In the genomic region with DNA sequence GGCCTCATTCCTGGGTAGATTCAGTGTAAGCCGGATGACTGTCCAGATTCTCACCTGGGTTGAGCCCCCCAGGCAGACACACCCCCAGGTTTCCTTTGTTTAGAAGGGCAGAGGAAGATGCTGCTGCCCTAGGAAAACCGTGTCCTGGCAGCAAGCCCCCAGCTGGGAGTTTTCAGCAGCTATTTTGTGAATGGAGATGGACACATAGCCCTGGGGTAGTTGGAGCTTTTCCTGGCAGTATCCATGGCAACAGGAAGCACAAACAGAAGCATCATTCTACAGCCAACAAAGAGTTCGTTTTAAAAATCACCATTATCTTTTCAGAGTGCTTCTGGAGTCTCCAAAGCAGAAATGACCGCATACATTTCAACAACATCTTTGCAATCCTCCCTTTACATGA, we compare ENCODE assay signal across 21 cellular contexts.
DNase-seq lines count a peak whose midpoint lies in the region; TF ChIP-seq lines count a peak whose summit lies in the region.
"Had no signal": no experiment of that assay in that cellular context is flagged by ENCODE, and none has a peak within 500 bp of the region (broad histone marks: within the 10 kb centered on the region; RNA-seq: fewer than 3 reads in every experiment).

No MANE protein-coding gene starts in this region.

- no peaks in the 10 kb centered on the region for H3K4me1 ChIP-seq in stomach
- H3K4me1 ChIP-seq: breast epithelium, HAP-1 had no signal

- TF ChIP-seq CTCF in stomach (IDR thresholded peaks at IDR 0.05) = no peak

- no peak for TF ChIP-seq POLR2A in stomach (IDR thresholded peaks at IDR 0.05)

- H3K4me3 ChIP-seq in stomach = no peak overlapping the region
- H3K4me3 ChIP-seq: breast epithelium, HAP-1 had no signal

- peak; percentile 19 for DNase-seq in activated CD8-positive, alpha-beta memory T cell treated with anti-CD3 and anti-CD28 coated beads for 24 hours
- DNase-seq in activated CD8-positive, alpha-beta memory T cell treated with anti-CD3 and anti-CD28 coated beads, Interleukin-2, amount 50 U/mL, for 48 hours = no peak
- DNase-seq in cerebellar cortex (ENCODE audit: low spot score) (peak; percentile 10), medulla oblongata (ENCODE audit: extremely low spot score) (peak; percentile 91), substantia nigra (lab: John Stamatoyannopoulos, UW) (peak in 44 of 49 donors; percentile 6 to 79 (median 52)), stomach (no peak), NCI-H2171 (lab: John Stamatoyannopoulos, UW) (no peak), NCI-H2196 (lab: John Stamatoyannopoulos, UW; ENCODE audit: unreplicated experiment) (no peak)
- DNase-seq: activated CD4-positive, alpha-beta T cell treated with anti-CD3 and anti-CD28 coated beads for 48 hours; activated effector memory CD4-positive, alpha-beta T cell treated with anti-CD3 and anti-CD28 coated beads, Interleukin-2, amount 50 U/mL, for 16 hours; Calu3; EL; NCI-H1105; NCI-H2171 treated with DMSO at 0.1 percent for 48 hours; NCI-H82; SHP77; small intestine; stimulated activated CD4-positive, alpha-beta T cell treated with anti-CD3 and anti-CD28 coated beads, Interleukin-4, amount 100 ng/mL, for 24 hours; T-helper 1 cell had no signal

- intact Hi-C loops in stomach (cut with DNase I; ENCODE audit: low total_unique reads) = no loop called here

- TF ChIP-seq EP300 in stomach (IDR thresholded peaks at IDR 0.05) = no peak

- WGBS in stomach, 5 donors = 75 to 80% (median 79%) methylated on average over 4 of the region's 4 CpGs

- H3K36me3 ChIP-seq in stomach = no peaks in the 10 kb centered on the region
- H3K36me3 ChIP-seq: breast epithelium had no signal

- peaks cover 6 to 19% (median 14%) of the 10 kb centered on the region in 4 donors for H3K9me3 ChIP-seq in stomach
- H3K9me3 ChIP-seq: HAP-1 had no signal

- H3K27ac ChIP-seq in substantia nigra (ENCODE audit: low read depth, low read length, poor library complexity, severe bottlenecking) (peak overlapping the region; percentile 3), stomach (no peak overlapping the region)
- H3K27ac ChIP-seq: breast epithelium had no signal

- H3K27me3 ChIP-seq in stomach = no peaks in the 10 kb centered on the region

Comparison
In these comparisons a context has a peak if more than half of its experiments do, and no peak if none do; other contexts are left out.
1. DNase-seq: peak in activated CD8-positive, alpha-beta memory T cell treated with anti-CD3 and anti-CD28 coated beads for 24 hours (single experiment), cerebellar cortex (single experiment), medulla oblongata (single experiment) and substantia nigra (44 of 49); none in activated CD8-positive, alpha-beta memory T cell treated with anti-CD3 and anti-CD28 coated beads, Interleukin-2, amount 50 U/mL, for 48 hours (single experiment), stomach (single experiment), NCI-H2171 (single experiment) and NCI-H2196 (single experiment).